ENCODE assay signal across 24 cellular contexts in genomic region chr10:128869101-128869712, GRCh38.
DNase-seq lines count a peak whose midpoint lies in the region; ATAC-seq, FAIRE-seq and TF ChIP-seq lines count a peak whose summit lies in the region.
"Had no signal": no experiment of that assay in that cellular context is flagged by ENCODE, and none has a peak within 500 bp of the region (broad histone marks: within the 10 kb centered on the region; RNA-seq: fewer than 3 reads in every experiment).

No MANE protein-coding gene starts in this region.

- H3K23me2 ChIP-seq in H9 (ENCODE audit: insufficient read length, low read depth, low read length, poor library complexity, severe bottlenecking) = no peaks in the 10 kb centered on the region

- no peak overlapping the region for H3K4ac ChIP-seq in H9 (ENCODE audit: low read depth, low read length)

- TF ChIP-seq CTCF in lower leg skin (IDR thresholded peaks at IDR 0.05) = no peak
- no peak for TF ChIP-seq CTCF in H9 (conservative IDR thresholded peaks at IDR 0.05)

- no peaks in the 10 kb centered on the region for H3K4me1 ChIP-seq in H9 (ENCODE audit: insufficient read depth, low read length)

- no peak for TF ChIP-seq POLR2A in lower leg skin (IDR thresholded peaks at IDR 0.05)

- no peak overlapping the region for H2AK5ac ChIP-seq in H9 (ENCODE audit: insufficient read length, low read length)

- no peak overlapping the region for H2BK15ac ChIP-seq in H9 (ENCODE audit: low read depth, low read length)

- H3K56ac ChIP-seq in H9 (ENCODE audit: insufficient read length, low read depth, low read length) = no peak overlapping the region

- no peak overlapping the region for H3K4me2 ChIP-seq in H9 (ENCODE audit: insufficient read depth, insufficient read length, low read length)
- H3K4me2 ChIP-seq: BLaER1 treated with 17β-estradiol and CSF1 and Interleukin-3, amounts not matched to agents 10 nM and 100 nM; KMS-11; PC-9 had no signal

- H2BK5ac ChIP-seq in H9 (ENCODE audit: insufficient read length, low read length) = no peak overlapping the region

- H3K27me3 Mint-ChIP-seq in H9 (ENCODE audit: low read depth) = no peaks in the 10 kb centered on the region
- H3K27me3 Mint-ChIP-seq: CD4-positive, alpha-beta T cell; IgD-negative memory B cell had no signal

- no peaks in the 10 kb centered on the region for H3K79me2 ChIP-seq in H9 (ENCODE audit: insufficient read depth, low read length)

- no peak overlapping the region for H3T11ph ChIP-seq in H9 (ENCODE audit: low read length)

- no peak overlapping the region for H2AFZ ChIP-seq in H9 (ENCODE audit: low read length)
- H2AFZ ChIP-seq: PC-9 had no signal

- ATAC-seq in left cardiac atrium (peak; percentile 59 to 87), sciatic nerve (peak; percentile 65), esophagus mucosa (no peak)
- ATAC-seq: HCT116 had no signal

- no peak for DNase-seq in left cardiac atrium
- peak; percentile 5 to 42 for DNase-seq in lower leg skin (ENCODE audit: low spot score in 2 of 2)
- DNase-seq in sciatic nerve (ENCODE audit: low spot score) = no peak
- DNase-seq in H9 = no peak
- DNase-seq in HuH-7.5 (ENCODE audit: low spot score) = no peak
- DNase-seq: CD4-positive, alpha-beta T cell; GOT3; MM.1S; NCI-H1092; NCI-H1417 treated with DMSO at 0.1 percent for 48 hours; NCI-H1694 treated with DMSO at 0.1 percent for 48 hours; NCI-H2081; NCI-H2227 treated with DMSO at 0.1 percent for 48 hours; NCI-H526 treated with DMSO at 0.1 percent for 48 hours; PC-9; SHP77 had no signal

- H3K79me1 ChIP-seq in H9 (ENCODE audit: insufficient read depth, low read depth, low read length, poor library complexity, severe bottlenecking) = no peaks in the 10 kb centered on the region

- WGBS in lower leg skin, 2 donors = 77 to 83% methylated on average over 13 of the region's 13 CpGs
- no CpG with 5 or more reads among the region's 13 CpGs for WGBS in H9 (ENCODE audit: extremely low coverage, insufficient read length, low lambda C conversion rate)

- H3K9me3 ChIP-seq in H9 (ENCODE audit: control insufficient read depth, low read depth, low read length) = no peaks in the 10 kb centered on the region
- H3K9me3 ChIP-seq: BLaER1 treated with 17β-estradiol and CSF1 and Interleukin-3, amounts not matched to agents 10 nM and 100 nM had no signal

- H3K9me3 Mint-ChIP-seq in H9 = no peaks in the 10 kb centered on the region; a peak in 2 of 5 replicates
- H3K9me3 Mint-ChIP-seq: CD4-positive, alpha-beta T cell had no signal

- H3K27ac Mint-ChIP-seq in H9 = no peak overlapping the region; a peak in 1 of 7 replicates
- H3K27ac Mint-ChIP-seq: CD4-positive, alpha-beta T cell; IgD-negative memory B cell had no signal

- H2BK12ac ChIP-seq in H9 (ENCODE audit: insufficient read length, low read depth, low read length) = no peak overlapping the region

- intact Hi-C loops in left cardiac atrium (cut with DNase I) = loop anchor here in 1 of 2 donors (10.0 kb wide), 1 partner anchor 234 kb away; no protein-coding TSS in a partner anchor
- intact Hi-C loops in lower leg skin (cut with DNase I; ENCODE audit: low total_unique reads) = no loop called here
- intact Hi-C loops in sciatic nerve (cut with DNase I) = no loop called here

- H3K4me3 Mint-ChIP-seq in H9 = no peak overlapping the region
- H3K4me3 Mint-ChIP-seq: CD4-positive, alpha-beta T cell; IgD-negative memory B cell had no signal

- H4K20me1 ChIP-seq in H9 (ENCODE audit: control insufficient read depth, insufficient read depth, insufficient read length) = no peaks in the 10 kb centered on the region
- H4K20me1 ChIP-seq: BLaER1 treated with 17β-estradiol and CSF1 and Interleukin-3, amounts not matched to agents 10 nM and 100 nM had no signal

- H3K27ac ChIP-seq in H9 (ENCODE audit: insufficient read length, low read depth, low read length) = no peak overlapping the region
- H3K27ac ChIP-seq: BLaER1 treated with 17β-estradiol and CSF1 and Interleukin-3, amounts not matched to agents 10 nM and 100 nM; KMS-11; PC-9 had no signal

- H3K9ac ChIP-seq in H9 (ENCODE audit: extremely low read depth, insufficient read length, low read length) = no peak overlapping the region
- H3K9ac ChIP-seq: BLaER1 treated with 17β-estradiol and CSF1 and Interleukin-3, amounts not matched to agents 10 nM and 100 nM; KMS-11 had no signal

- H2BK120ac ChIP-seq in H9 (ENCODE audit: low read depth, low read length, poor library complexity, severe bottlenecking) = no peak overlapping the region

- no peak overlapping the region for H2BK20ac ChIP-seq in H9 (ENCODE audit: low read depth, low read length, poor library complexity, severe bottlenecking)

- peak; percentile 59 for FAIRE-seq in endometrium (lab: Jason Lieb, UNC)
- FAIRE-seq: A204.1, D721Med had no signal

- no peak overlapping the region for H3K18ac ChIP-seq in H9 (ENCODE audit: insufficient read length, low read depth, low read length)

- H4K8ac ChIP-seq in H9 (replicated peaks; ENCODE audit: insufficient read length, low read depth, low read length) = no peak overlapping the region

- no peak overlapping the region for H3K14ac ChIP-seq in H9 (ENCODE audit: insufficient read depth, low read length)

- H3K36me3 Mint-ChIP-seq in H9 (ENCODE audit: insufficient read depth in 1 of 3, low read depth in 3 of 3) = no peaks in the 10 kb centered on the region
- H3K36me3 Mint-ChIP-seq: IgD-negative memory B cell had no signal

- no peak overlapping the region for H3K4me3 ChIP-seq in lower leg skin (ENCODE audit: low read depth, poor library complexity, severe bottlenecking)
- H3K4me3 ChIP-seq: BLaER1 treated with 17β-estradiol and CSF1 and Interleukin-3, amounts not matched to agents 10 nM and 100 nM; PC-9 had no signal

- no peaks in the 10 kb centered on the region for H3K27me3 ChIP-seq in H9 (ENCODE audit: insufficient read depth, low read length)
- H3K27me3 ChIP-seq: BLaER1 treated with 17β-estradiol and CSF1 and Interleukin-3, amounts not matched to agents 10 nM and 100 nM had no signal

- peaks cover 4 to 6% of the 10 kb centered on the region in 2 experiments; a peak in 3 of 4 replicates for H3K4me1 Mint-ChIP-seq in H9
- H3K4me1 Mint-ChIP-seq: IgD-negative memory B cell had no signal

- no peak overlapping the region for H3K23ac ChIP-seq in H9 (ENCODE audit: insufficient read length, low read depth, low read length)

- H4K91ac ChIP-seq in H9 (ENCODE audit: insufficient read length, low read depth, low read length) = no peak overlapping the region

- H4K5ac ChIP-seq in H9 (ENCODE audit: insufficient read length, low read depth, low read length) = no peak overlapping the region

Comparison
In these comparisons a context has a peak if more than half of its experiments do, and no peak if none do; other contexts are left out.
1. DNase-seq: peak in lower leg skin (2 of 2); none in left cardiac atrium (single experiment), sciatic nerve (single experiment), H9 (single experiment) and HuH-7.5 (single experiment).